ENCODE assay signal across 9 cellular contexts in the genomic region with DNA sequence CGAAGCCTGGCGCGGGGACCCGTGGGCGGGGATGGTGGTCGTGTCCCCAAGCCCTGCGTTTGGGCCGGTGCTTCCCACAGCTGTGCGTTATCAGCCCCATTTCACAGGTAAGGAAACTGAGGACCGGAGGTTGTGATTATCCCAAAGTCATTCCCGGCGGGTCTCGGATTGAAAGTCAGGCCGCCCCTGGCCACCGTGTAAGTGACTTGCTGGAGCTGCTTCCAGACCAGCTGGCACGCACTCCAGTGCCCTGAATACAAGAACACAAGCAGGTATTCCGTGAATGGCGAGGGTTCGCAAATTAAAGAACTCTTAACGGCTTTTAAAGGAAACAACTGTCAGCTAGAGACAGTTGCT. TPM values are rescaled to one million over a fixed set of nuclear protein-coding genes. Genes with fewer than 3 reads are reported as not detected.
DNase-seq lines count a peak whose midpoint lies in the region; ATAC-seq, FAIRE-seq and TF ChIP-seq lines count a peak whose summit lies in the region.
"Had no signal": no experiment of that assay in that cellular context is flagged by ENCODE, and none has a peak within 500 bp of the region (broad histone marks: within the 10 kb centered on the region; RNA-seq: fewer than 3 reads in every experiment).

No MANE protein-coding gene starts in this region.

- TSS peak; percentile 72 for BruUV-seq in endothelial cell of umbilical vein (replicated peaks; lab: Mats Ljungman, UMichigan)

- peak overlapping the region; percentile 92 for H3K4me3 Mint-ChIP-seq in HFFc6
- peak overlapping the region; percentile 70 to 95 (median 91) for H3K4me3 Mint-ChIP-seq in naive thymus-derived CD8-positive, alpha-beta T cell

- no peaks in the 10 kb centered on the region for H3K27me3 ChIP-seq in endothelial cell of umbilical vein (ENCODE audit: control insufficient read depth in 2 of 2, insufficient read depth in 2 of 2, low read length in 2 of 2)

- peaks cover 27% of the 10 kb centered on the region for H3K79me2 ChIP-seq in endothelial cell of umbilical vein (ENCODE audit: control insufficient read depth, insufficient read depth, low read length)

- peak overlapping the region; percentile 94 for H3K9ac ChIP-seq in endothelial cell of umbilical vein (replicated peaks; ENCODE audit: extremely low read depth, insufficient read depth, low read length)

- peak overlapping the region; percentile 97 for H3K27ac Mint-ChIP-seq in HFFc6
- peak overlapping the region; percentile 84 to 96 (median 93) for H3K27ac Mint-ChIP-seq in naive thymus-derived CD8-positive, alpha-beta T cell

- peak overlapping the region; percentile 99 for H3K4me2 ChIP-seq in endothelial cell of umbilical vein (ENCODE audit: insufficient read depth, low read length)

- peaks cover 10% of the 10 kb centered on the region for H3K36me3 Mint-ChIP-seq in HFFc6 (ENCODE audit: low read depth)
- H3K36me3 Mint-ChIP-seq in naive thymus-derived CD8-positive, alpha-beta T cell, result no peaks in the 10 kb centered on the region

- dilution Hi-C loops in endothelial cell of umbilical vein (cut with MboI; ENCODE audit: extremely low pct_ligation_motif_present, low sequenced_read_pairs), result no loop called here

- H3K36me3 ChIP-seq in endothelial cell of umbilical vein (ENCODE audit: control insufficient read depth in 2 of 2, extremely low read depth in 1 of 2, insufficient read depth in 2 of 2, low read length in 2 of 2), result no peaks in the 10 kb centered on the region

- H4K20me1 ChIP-seq in endothelial cell of umbilical vein (replicated peaks; ENCODE audit: control insufficient read depth, extremely low read depth, insufficient read depth, low read length), result no peaks in the 10 kb centered on the region

- H2AFZ ChIP-seq in endothelial cell of umbilical vein (ENCODE audit: low read depth, low read length), result peak overlapping the region; percentile 87

- peak overlapping the region; percentile 61 to 97 (median 72) for H3K4me3 ChIP-seq in endothelial cell of umbilical vein (replicated peaks in 1 of 3; ENCODE audit: insufficient read depth in 1 of 3, low read depth in 1 of 3, low read length in 3 of 3)

- no peak for TF ChIP-seq POLR2A in endothelial cell of umbilical vein (IDR thresholded peaks at IDR 0.05; ENCODE audit: low read depth, low read length)

- ATAC-seq in naive thymus-derived CD8-positive, alpha-beta T cell, result no peak

- CTCF ChIA-PET in endothelial cell of umbilical vein (lab: Charles Lee), result interaction anchor here (0.5 to 2.1 kb wide), 7 partner anchors 14 to 126 kb away, joined by 3 to 12 read pairs (median 6); no protein-coding TSS in a partner anchor

- peaks cover 11% of the 10 kb centered on the region for H3K4me1 ChIP-seq in endothelial cell of umbilical vein (ENCODE audit: control insufficient read depth, extremely low read depth, insufficient read depth, low read length)

- no peaks in the 10 kb centered on the region for H3K9me1 ChIP-seq in endothelial cell of umbilical vein (replicated peaks; ENCODE audit: control insufficient read depth, extremely low read depth, insufficient read depth, low read length)

- H3K4me1 Mint-ChIP-seq in HFFc6 (ENCODE audit: low read depth), result peaks cover 30% of the 10 kb centered on the region
- peaks cover 10 to 42% (median 33%) of the 10 kb centered on the region in 4 donors for H3K4me1 Mint-ChIP-seq in naive thymus-derived CD8-positive, alpha-beta T cell

- no peak for TF ChIP-seq CTCF in HFFc6 (IDR thresholded peaks at IDR 0.05)
- TF ChIP-seq CTCF in endothelial cell of umbilical vein (IDR thresholded peaks at IDR 0.05; ENCODE audit: extremely low read depth in 1 of 2, insufficient read depth in 1 of 2, low read depth in 1 of 2, low read length in 2 of 2), result no peak

- no peaks in the 10 kb centered on the region for H3K9me3 Mint-ChIP-seq in HFFc6
- no peaks in the 10 kb centered on the region for H3K9me3 Mint-ChIP-seq in naive thymus-derived CD8-positive, alpha-beta T cell

- H3K27me3 Mint-ChIP-seq in HFFc6 (ENCODE audit: insufficient read depth), result peaks cover 2% of the 10 kb centered on the region; the same call in 1 of the 2 replicates
- no peaks in the 10 kb centered on the region for H3K27me3 Mint-ChIP-seq in naive thymus-derived CD8-positive, alpha-beta T cell

- peak; percentile 14 for DNase-seq in NCI-H345 treated with DMSO at 0.1 percent for 48 hours (lab: John Stamatoyannopoulos, UW; ENCODE audit: unreplicated experiment)
- DNase-seq in NCI-H345 (lab: John Stamatoyannopoulos, UW), result no peak
- DNase-seq in HFFc6, result no peak
- DNase-seq in RPMI7951 (ENCODE audit: low read depth), result peak; percentile 39
- DNase-seq in endothelial cell of umbilical vein (ENCODE audit: low read depth, low spot score), result no peak
- DNase-seq in naive thymus-derived CD8-positive, alpha-beta T cell, result peak in 2 of 10 donors; percentile 1 to 16
- no peak for DNase-seq in GOT3 (lab: John Stamatoyannopoulos, UW)
- no peak for DNase-seq in HuH-7.5 (ENCODE audit: low spot score)

- peak overlapping the region; percentile 91 for H3K27ac ChIP-seq in endothelial cell of umbilical vein (ENCODE audit: insufficient read depth, low read depth, low read length)

- FAIRE-seq in endothelial cell of umbilical vein (lab: Jason Lieb, UNC), result no peak
- FAIRE-seq: G401.6 had no signal

- intact Hi-C loops in endothelial cell of umbilical vein (cut with micrococcal nuclease), result loop anchor here (1.0 kb wide), 6 partner anchors 14 to 213 kb away; partner anchors contain the start of gene NSMCE4A

- no peaks in the 10 kb centered on the region for H3K9me3 ChIP-seq in endothelial cell of umbilical vein (replicated peaks; ENCODE audit: control insufficient read depth, insufficient read depth, low read length)

- POLR2A ChIA-PET in endothelial cell of umbilical vein (lab: Charles Lee), result interaction anchor here (1.3 to 1.4 kb wide), 2 partner anchors 19 to 28 kb away, joined by 3 to 4 read pairs; no protein-coding TSS in a partner anchor
- POLR2A ChIA-PET in naive thymus-derived CD8-positive, alpha-beta T cell (lab: Charles Lee), result interaction anchor here (0.5 to 2.6 kb wide), 6 partner anchors 8 to 1077 kb away, joined by 3 to 26 read pairs (median 4); partner anchors contain the start of genes NSMCE4A and WDR11

TF ChIP-seq in endothelial cell of umbilical vein, 7 proteins besides CTCF, POLR2A, EP300 and RAD21:
- TF ChIP-seq POLR2AphosphoS5 (IDR thresholded peaks at IDR 0.05; ENCODE audit: insufficient read depth, low read depth, low read length) (no peak), GATA2 (IDR thresholded peaks at IDR 0.05; ENCODE audit: insufficient read depth, insufficient read length, low read depth, low read length) (no peak), FOS (IDR thresholded peaks at IDR 0.05; ENCODE audit: borderline replicate concordance, insufficient read depth, low read length) (no peak), MAX (IDR thresholded peaks at IDR 0.05; ENCODE audit: insufficient read depth, insufficient read length) (no peak), EZH2 (IDR thresholded peaks at IDR 0.05; ENCODE audit: borderline replicate concordance, low read depth, low read length, severe bottlenecking) (no peak), JUN (IDR thresholded peaks at IDR 0.05; ENCODE audit: borderline replicate concordance, insufficient read depth, insufficient read length, low read depth) (no peak), MYC (IDR thresholded peaks at IDR 0.05; ENCODE audit: low read depth, low read length) (no peak)
TF ChIP-seq in endothelial cell of umbilical vein: peak in this region for 0.

RNA-seq across cellular contexts. Expression of gene ATE1, which starts 0.7 kb away (rescaled TPM):
- total RNA-seq in HFFc6 (2021; fragmentation: NEBNext Ultra II Directional; extraction: Animal tissue kit (Norgen Biotek cat#: 25700)), result 10 to 100 TPM; 19.4 to 25.2 (median 21.0) TPM
- 16.8 and 18.4 TPM in 2 replicates for total RNA-seq in RPMI7951 (2014; rRNA removed; shearing (Covaris generic))
- 19.1 and 27.1 TPM in 2 replicates for total RNA-seq in endothelial cell of umbilical vein
- polyA plus RNA-seq in endothelial cell of umbilical vein, result 6.9 and 8.7 TPM in 2 replicates
- polyA plus RNA-seq in endothelial cell of umbilical vein (2011; cell fraction: cytosol; rRNA removed), result 8.8 and 9.1 TPM in 2 replicates
- 14.5 and 15.6 TPM in 2 replicates for polyA plus RNA-seq in endothelial cell of umbilical vein (2011; cell fraction: nucleus; rRNA removed)
- 16.3 and 17.3 TPM in 2 replicates for polyA plus RNA-seq in endothelial cell of umbilical vein (2012)
- 25.1 and 32.0 TPM in 2 replicates for polyA minus RNA-seq in endothelial cell of umbilical vein
- 25.6 TPM for polyA minus RNA-seq in endothelial cell of umbilical vein (2011; cell fraction: cytosol; rRNA and poly(A)+ RNA removed)
- polyA minus RNA-seq in endothelial cell of umbilical vein (2011; cell fraction: nucleus; rRNA and poly(A)+ RNA removed), result 26.8 and 30.3 TPM in 2 replicates
- 10 to 100 TPM; 26.6 to 31.5 TPM for total RNA-seq in naive thymus-derived CD8-positive, alpha-beta T cell
- 10 to 100 TPM; 19.1 to 24.5 (median 24.0) TPM for polyA plus RNA-seq in naive thymus-derived CD8-positive, alpha-beta T cell

RNA-seq across cellular contexts. Expression of gene NSMCE4A, which starts 46.5 kb away (rescaled TPM):
- 10 to 100 TPM; 15.2 to 22.7 (median 20.8) TPM for total RNA-seq in HFFc6 (2021; fragmentation: NEBNext Ultra II Directional; extraction: Animal tissue kit (Norgen Biotek cat#: 25700))
- 78.8 and 94.9 TPM in 2 replicates for total RNA-seq in RPMI7951 (2014; rRNA removed; shearing (Covaris generic))
- 51.0 and 52.0 TPM in 2 replicates for total RNA-seq in endothelial cell of umbilical vein
- polyA plus RNA-seq in endothelial cell of umbilical vein, result 36.1 and 36.8 TPM in 2 replicates
- polyA plus RNA-seq in endothelial cell of umbilical vein (2011; cell fraction: cytosol; rRNA removed), result 41.2 and 47.7 TPM in 2 replicates
- polyA plus RNA-seq in endothelial cell of umbilical vein (2011; cell fraction: nucleus; rRNA removed), result 192 and 240 TPM in 2 replicates
- 42.0 and 53.7 TPM in 2 replicates for polyA plus RNA-seq in endothelial cell of umbilical vein (2012)
- 13.2 and 15.1 TPM in 2 replicates for polyA minus RNA-seq in endothelial cell of umbilical vein
- polyA minus RNA-seq in endothelial cell of umbilical vein (2011; cell fraction: cytosol; rRNA and poly(A)+ RNA removed), result 17.4 TPM
- polyA minus RNA-seq in endothelial cell of umbilical vein (2011; cell fraction: nucleus; rRNA and poly(A)+ RNA removed), result 27.4 and 39.6 TPM in 2 replicates
- 10 to 100 TPM; 89.4 to 94.0 TPM for total RNA-seq in naive thymus-derived CD8-positive, alpha-beta T cell
- polyA plus RNA-seq in naive thymus-derived CD8-positive, alpha-beta T cell, result 10 to 100 TPM; 43.5 to 49.8 (median 46.7) TPM

Comparison
In these comparisons a context has a peak if more than half of its experiments do, and no peak if none do; other contexts are left out.
1. DNase-seq: peak in NCI-H345 treated with DMSO at 0.1 percent for 48 hours (single experiment) and RPMI7951 (single experiment); none in NCI-H345 (single experiment), HFFc6 (single experiment), endothelial cell of umbilical vein (single experiment), GOT3 (single experiment) and HuH-7.5 (single experiment).